Comparison of ENCODE assay signal across 9 cellular contexts in the genomic region with DNA sequence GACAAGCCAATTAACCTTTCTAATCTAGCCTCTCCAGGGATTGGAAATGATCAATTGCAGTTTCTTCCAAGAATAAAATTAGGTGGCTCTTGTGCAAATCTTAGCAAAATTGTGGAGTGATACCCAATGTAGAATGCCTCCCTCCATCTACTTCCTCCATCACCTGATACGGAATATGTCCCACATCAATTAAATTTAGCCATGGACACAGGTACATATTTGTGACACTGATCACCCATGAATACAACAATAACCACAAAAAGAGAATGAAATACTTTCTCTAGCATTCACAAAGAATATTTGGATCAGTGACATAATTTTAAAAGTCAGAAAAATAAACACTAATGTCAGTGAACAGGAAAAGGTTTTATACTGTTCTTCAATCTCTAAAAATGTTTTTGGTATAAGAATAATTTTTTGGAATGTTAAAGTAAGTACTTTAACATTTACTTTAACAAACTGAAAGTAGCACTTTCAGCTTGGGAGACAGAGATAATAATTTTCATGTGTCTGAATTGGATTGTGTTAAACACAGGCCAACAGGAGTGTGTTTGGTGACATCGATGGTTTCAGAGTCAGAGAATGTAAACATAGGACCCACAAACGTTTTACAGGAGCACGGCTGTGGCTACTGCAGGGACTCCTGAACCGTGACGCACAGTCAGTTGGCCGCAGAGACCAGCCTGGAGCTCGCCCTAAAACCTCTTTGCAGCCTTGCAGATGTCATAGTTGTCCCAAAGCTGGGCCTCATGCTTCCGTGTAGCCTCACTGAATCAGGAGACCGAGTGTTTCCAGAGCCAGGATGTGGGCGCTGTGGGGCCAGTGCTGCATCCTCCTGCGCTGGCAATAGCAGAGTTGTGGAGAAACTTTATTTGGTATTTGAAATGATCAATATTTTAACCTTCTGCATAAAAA. TPM values are rescaled to one million over a fixed set of nuclear protein-coding genes. Genes with fewer than 3 reads are reported as not detected.
DNase-seq lines count a peak whose midpoint lies in the region; ATAC-seq and TF ChIP-seq lines count a peak whose summit lies in the region.
"Had no signal": no experiment of that assay in that cellular context is flagged by ENCODE, and none has a peak within 500 bp of the region (broad histone marks: within the 10 kb centered on the region; RNA-seq: fewer than 3 reads in every experiment).

No MANE protein-coding gene starts in this region.

- DNase-seq in Right ventricle myocardium inferior (ENCODE audit: missing footprints) (no peak), cardiac septum (ENCODE audit: low spot score) (no peak), WTC11 (ENCODE audit: low spot score) (no peak), natural killer cell (no peak), tibial nerve (ENCODE audit: low spot score in 2 of 2) (no peak), NCI-H1417 treated with DMSO at 0.1 percent for 48 hours (lab: John Stamatoyannopoulos, UW) (no peak), testis (no peak)

- ATAC-seq in Right ventricle myocardium inferior (peak; percentile 66), HG03039 (IDR thresholded peaks at IDR 0.05; ENCODE audit: unreplicated experiment) (peak; percentile 70), WTC11 (peak; percentile 36), natural killer cell (peak; percentile 55 to 68 (median 58))

- WGBS in tibial nerve, 2 donors, result 44% methylated on average over 12 of the region's 12 CpGs
- 77 to 78% methylated on average over 12 of the region's 12 CpGs for WGBS in testis, 2 donors

- H3K9me3 Mint-ChIP-seq in WTC11 (no peaks in the 10 kb centered on the region), natural killer cell (no peaks in the 10 kb centered on the region)

- H3K9me3 ChIP-seq in tibial nerve (no peaks in the 10 kb centered on the region), testis (no peaks in the 10 kb centered on the region)

- POLR2A ChIA-PET in WTC11 (lab: Charles Lee), result no interaction called here

- CTCF ChIA-PET in WTC11 (lab: Charles Lee), result interaction anchor here (1.0 kb wide), 1 partner anchor 21 kb away, joined by 5 read pairs; no protein-coding TSS in a partner anchor

- TF ChIP-seq EP300 in tibial nerve (IDR thresholded peaks at IDR 0.05), result no peak

- TF ChIP-seq POLR2A in tibial nerve (IDR thresholded peaks at IDR 0.05), result no peak
- no peak for TF ChIP-seq POLR2A in testis (IDR thresholded peaks at IDR 0.05)

- H3K4me3 ChIP-seq in tibial nerve, result no peak overlapping the region
- no peak overlapping the region for H3K4me3 ChIP-seq in testis

- H3K4me3 Mint-ChIP-seq in WTC11, result no peak overlapping the region
- no peak overlapping the region for H3K4me3 Mint-ChIP-seq in natural killer cell
- H3K4me3 Mint-ChIP-seq: activated naive CD8-positive, alpha-beta T cell had no signal

- TF ChIP-seq CTCF in WTC11 (IDR thresholded peaks at IDR 0.05) (no peak), natural killer cell (IDR thresholded peaks at IDR 0.05) (no peak), tibial nerve (IDR thresholded peaks at IDR 0.05) (no peak), testis (IDR thresholded peaks at IDR 0.05) (no peak)

- H3K27ac ChIP-seq in tibial nerve (no peak overlapping the region), testis (no peak overlapping the region)

- intact Hi-C loops in Right ventricle myocardium inferior (cut with DNase I), result no loop called here
- intact Hi-C loops in cardiac septum (cut with DNase I), result no loop called here
- intact Hi-C loops in natural killer cell (cut with micrococcal nuclease), result no loop called here
- intact Hi-C loops in testis (cut with DNase I; ENCODE audit: low total_unique reads), result no loop called here

- H3K27me3 ChIP-seq in tibial nerve (peaks cover 0 to 61% of the 10 kb centered on the region in 2 donors), testis (no peaks in the 10 kb centered on the region)

- H3K36me3 ChIP-seq in tibial nerve, result no peaks in the 10 kb centered on the region
- H3K36me3 ChIP-seq in testis (ENCODE audit: low read depth, missing control alignments), result no peaks in the 10 kb centered on the region

- H3K4me1 Mint-ChIP-seq in WTC11 (peaks cover 9% of the 10 kb centered on the region), natural killer cell (peaks cover 0 to 15% of the 10 kb centered on the region in 2 donors)

- H3K36me3 Mint-ChIP-seq in WTC11 (no peaks in the 10 kb centered on the region), natural killer cell (no peaks in the 10 kb centered on the region)
- H3K36me3 Mint-ChIP-seq: activated naive CD8-positive, alpha-beta T cell had no signal

- peaks cover 8% of the 10 kb centered on the region for H3K27me3 Mint-ChIP-seq in WTC11 (ENCODE audit: low read depth)
- peaks cover 36 to 57% of the 10 kb centered on the region in 2 donors for H3K27me3 Mint-ChIP-seq in natural killer cell (ENCODE audit: low read depth in 2 of 2)

- H3K27ac Mint-ChIP-seq in WTC11 (no peak overlapping the region), natural killer cell (no peak overlapping the region)
- H3K27ac Mint-ChIP-seq: activated naive CD8-positive, alpha-beta T cell had no signal

- H3K4me1 ChIP-seq in tibial nerve (no peaks in the 10 kb centered on the region), testis (no peaks in the 10 kb centered on the region)

TF ChIP-seq in WTC11, 78 proteins besides CTCF, POLR2A, EP300 and RAD21 (continues in another document):
- no peak for TF ChIP-seq TP53 (CRISPR knock-in tag; IDR thresholded peaks at IDR 0.05)
- TF ChIP-seq USF1 (CRISPR knock-in tag; IDR thresholded peaks at IDR 0.05), result no peak
- no peak for TF ChIP-seq ZNF532 (CRISPR knock-in tag; IDR thresholded peaks at IDR 0.05; ENCODE audit: borderline replicate concordance)
- no peak for TF ChIP-seq RORB (CRISPR knock-in tag; IDR thresholded peaks at IDR 0.05)
- TF ChIP-seq FOXP4 (CRISPR knock-in tag; IDR thresholded peaks at IDR 0.05), result no peak
- no peak for TF ChIP-seq PRRX2 (CRISPR knock-in tag; IDR thresholded peaks at IDR 0.05)
- no peak for TF ChIP-seq JAZF1 (CRISPR knock-in tag; IDR thresholded peaks at IDR 0.05)
- TF ChIP-seq, protein P1, sequence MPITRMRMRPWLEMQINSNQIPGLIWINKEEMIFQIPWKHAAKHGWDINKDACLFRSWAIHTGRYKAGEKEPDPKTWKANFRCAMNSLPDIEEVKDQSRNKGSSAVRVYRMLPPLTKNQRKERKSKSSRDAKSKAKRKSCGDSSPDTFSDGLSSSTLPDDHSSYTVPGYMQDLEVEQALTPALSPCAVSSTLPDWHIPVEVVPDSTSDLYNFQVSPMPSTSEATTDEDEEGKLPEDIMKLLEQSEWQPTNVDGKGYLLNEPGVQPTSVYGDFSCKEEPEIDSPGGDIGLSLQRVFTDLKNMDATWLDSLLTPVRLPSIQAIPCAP (CRISPR knock-in tag; IDR thresholded peaks at IDR 0.05), result no peak
- TF ChIP-seq ZNF263 (CRISPR knock-in tag; IDR thresholded peaks at IDR 0.05; ENCODE audit: low read depth), result no peak

RNA-seq across cellular contexts. Expression of gene RBM20, which starts 7.2 kb away (rescaled TPM):
- total RNA-seq in Right ventricle myocardium inferior (103 TPM), cardiac septum (105 TPM), WTC11 (2021) (0.37 to 0.52 TPM (median 0.41 TPM) in 3 replicates), natural killer cell (under 1 TPM in 1 of 3 donors, not detected in 2; 0.35 TPM), tibial nerve (1 to 10 TPM; 1.3 to 8.7 (median 2.7) TPM), testis (1 to 10 TPM; 3.1 to 5.3 TPM)
- polyA plus RNA-seq in testis (ENCODE audit: insufficient read depth, low read depth, low replicate concordance), result 1.7 TPM

Comparison
In these comparisons a context has a peak if more than half of its experiments do, and no peak if none do; other contexts are left out.
1. RNA of gene RBM20, which starts 7.2 kb away (total RNA-seq): 105 TPM in cardiac septum (single experiment) and 103 TPM in Right ventricle myocardium inferior (single experiment); 3.1 to 5.3 TPM in testis, 1.3 to 8.7 TPM in tibial nerve, 0.37 to 0.52 TPM in WTC11 and 0.35 TPM in natural killer cell; every median in the first group is over 10 times any median in the second.
2. Peak in every context shown above with its lines, with median percentiles within 50 percentile points of each other: ATAC-seq.